ENCODE assay signal across 11 cellular contexts in the genomic region with DNA sequence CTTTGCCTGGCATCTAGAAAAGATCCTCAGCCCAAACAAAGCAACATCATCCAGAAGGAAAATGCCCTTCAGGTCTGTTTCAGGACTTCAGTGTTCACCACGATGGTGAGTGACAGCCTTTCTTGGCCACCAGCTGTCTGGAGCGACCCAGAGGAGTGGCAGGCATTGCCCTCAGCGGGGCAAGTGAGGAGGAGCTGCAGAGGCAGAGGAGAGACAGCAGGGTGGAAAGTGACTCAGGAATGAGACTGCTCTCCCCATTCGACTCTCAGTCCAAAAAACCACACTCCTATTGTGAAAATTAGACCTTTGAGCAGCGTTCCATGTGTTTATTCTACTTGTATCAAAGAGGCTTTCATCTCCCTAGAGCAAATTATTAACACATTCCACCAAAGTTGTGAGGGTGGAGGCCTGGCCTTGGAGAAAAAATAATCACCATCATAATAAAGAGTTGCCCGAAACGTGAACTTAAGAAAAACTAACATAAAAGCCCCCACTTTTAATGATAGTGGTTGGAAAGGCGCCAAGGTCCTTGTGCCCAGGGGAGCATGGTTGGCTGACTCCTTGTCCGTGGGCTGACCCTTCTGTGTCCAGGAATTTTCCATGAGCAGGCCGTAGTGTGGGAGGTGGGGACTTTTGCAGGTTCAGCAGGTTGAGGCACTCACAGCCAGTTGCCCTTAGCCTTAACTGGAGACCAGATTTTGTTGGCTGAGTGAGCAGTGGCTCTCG.
A peak's percentile ranks its signal among the peaks of the same experiment; 100 is the strongest.
DNase-seq lines count a peak whose midpoint lies in the region; ATAC-seq and TF ChIP-seq lines count a peak whose summit lies in the region.
"Had no signal": no experiment of that assay in that cellular context is flagged by ENCODE, and none has a peak within 500 bp of the region (broad histone marks: within the 10 kb centered on the region; RNA-seq: fewer than 3 reads in every experiment).

No MANE protein-coding gene starts in this region.

- ATAC-seq in omental fat pad (ENCODE audit: low FRiP score) (peak; percentile 73), GM21390 (IDR thresholded peaks at IDR 0.05; ENCODE audit: unreplicated experiment) (no peak), HG03025 (IDR thresholded peaks at IDR 0.05; ENCODE audit: low FRiP score, unreplicated experiment) (no peak), GM21825 (IDR thresholded peaks at IDR 0.05; ENCODE audit: unreplicated experiment) (no peak)
- ATAC-seq in stimulated activated naive B cell treated with anti-CD40 and anti-IgM and Interleukin-4, amounts not matched to agents 10 μg/mL and 1 μg/mL and 100 μg/mL, for 72 hours (replicated peaks): no peak

- H3K4me3 Mint-ChIP-seq in stimulated activated naive B cell treated with anti-CD40 and anti-IgM and Interleukin-4, amounts not matched to agents 10 μg/mL and 1 μg/mL and 100 μg/mL, for 72 hours: no peak overlapping the region

- H3K9me3 Mint-ChIP-seq in stimulated activated naive B cell treated with anti-CD40 and anti-IgM and Interleukin-4, amounts not matched to agents 10 μg/mL and 1 μg/mL and 100 μg/mL, for 72 hours: peaks cover under 1 to 2% of the 10 kb centered on the region in 2 donors

- H3K27ac Mint-ChIP-seq in stimulated activated naive B cell treated with anti-CD40 and anti-IgM and Interleukin-4, amounts not matched to agents 10 μg/mL and 1 μg/mL and 100 μg/mL, for 72 hours: no peak overlapping the region

- DNase-seq in COLO829 (ENCODE audit: low spot score) (peak; percentile 21), RPMI7951 (ENCODE audit: low read depth) (peak; percentile 85), foreskin melanocyte (peak; percentile 35), omental fat pad (ENCODE audit: low spot score) (peak; percentile 28)
- no peak for DNase-seq in stimulated activated naive B cell treated with anti-CD40 and anti-IgM and Interleukin-4, amounts not matched to agents 10 μg/mL and 1 μg/mL and 100 μg/mL, for 72 hours
- DNase-seq: activated CD4-positive, alpha-beta T cell treated with anti-CD3 and anti-CD28 coated beads, Interleukin-2, amount 50 U/mL, for 48 hours; NCI-H1048; RPMI8226 had no signal

- H3K27me3 Mint-ChIP-seq in stimulated activated naive B cell treated with anti-CD40 and anti-IgM and Interleukin-4, amounts not matched to agents 10 μg/mL and 1 μg/mL and 100 μg/mL, for 72 hours: no peaks in the 10 kb centered on the region

- no peaks in the 10 kb centered on the region for H3K36me3 Mint-ChIP-seq in stimulated activated naive B cell treated with anti-CD40 and anti-IgM and Interleukin-4, amounts not matched to agents 10 μg/mL and 1 μg/mL and 100 μg/mL, for 72 hours

- H3K4me1 Mint-ChIP-seq in stimulated activated naive B cell treated with anti-CD40 and anti-IgM and Interleukin-4, amounts not matched to agents 10 μg/mL and 1 μg/mL and 100 μg/mL, for 72 hours: peaks cover 14 to 28% of the 10 kb centered on the region in 2 donors

- TF ChIP-seq CTCF in omental fat pad (IDR thresholded peaks at IDR 0.05): no peak
